ENCODE assay signal across 16 cellular contexts in genomic region chrX:41556958-41557357, GRCh38.
DNase-seq lines count a peak whose midpoint lies in the region; ATAC-seq, FAIRE-seq and TF ChIP-seq lines count a peak whose summit lies in the region.
"Had no signal": no experiment of that assay in that cellular context is flagged by ENCODE, and none has a peak within 500 bp of the region (broad histone marks: within the 10 kb centered on the region; RNA-seq: fewer than 3 reads in every experiment).

No MANE protein-coding gene starts in this region.

- peak; percentile 53 for ATAC-seq in CD8-positive, alpha-beta T cell
- peak; percentile 80 for ATAC-seq in effector memory CD8-positive, alpha-beta T cell (replicated peaks)
- no peak for ATAC-seq in left lung

- POLR2A ChIA-PET in CD8-positive, alpha-beta T cell (lab: Charles Lee): interaction anchor here (0.6 kb wide), 1 partner anchor 31 kb away, joined by 3 read pairs; no protein-coding TSS in a partner anchor

- CTCF ChIA-PET in CD8-positive, alpha-beta T cell (lab: Charles Lee): no interaction called here

- peaks cover 43% of the 10 kb centered on the region for H3K4me1 Mint-ChIP-seq in CD8-positive, alpha-beta T cell (ENCODE audit: low read depth)
- H3K4me1 Mint-ChIP-seq in HFFc6 (ENCODE audit: low read depth): peaks cover 46% of the 10 kb centered on the region
- H3K4me1 Mint-ChIP-seq in effector memory CD8-positive, alpha-beta T cell (ENCODE audit: low read depth in 2 of 2): peaks cover 13% of the 10 kb centered on the region in 2 donors
- no peaks in the 10 kb centered on the region for H3K4me1 Mint-ChIP-seq in progenitor cell of endocrine pancreas (ENCODE audit: low read depth)

- no peaks in the 10 kb centered on the region for H3K27me3 Mint-ChIP-seq in CD8-positive, alpha-beta T cell (ENCODE audit: low read depth)
- H3K27me3 Mint-ChIP-seq in HFFc6 (ENCODE audit: insufficient read depth) (no peaks in the 10 kb centered on the region), progenitor cell of endocrine pancreas (no peaks in the 10 kb centered on the region)
- H3K27me3 Mint-ChIP-seq in effector memory CD8-positive, alpha-beta T cell: no peaks in the 10 kb centered on the region
- H3K27me3 Mint-ChIP-seq: activated B cell treated with CpG ODN at 0.5 μM for 24 hours, brain, naive B cell had no signal

- no peak overlapping the region for H3K27ac ChIP-seq in CD8-positive, alpha-beta T cell (ENCODE audit: low read depth, low read length)
- H3K27ac ChIP-seq in left lung: no peak overlapping the region
- H3K27ac ChIP-seq: C4-2B, testis had no signal

- H3K4me3 Mint-ChIP-seq in CD8-positive, alpha-beta T cell: no peak overlapping the region
- H3K4me3 Mint-ChIP-seq in HFFc6 (no peak overlapping the region), progenitor cell of endocrine pancreas (ENCODE audit: low read depth) (no peak overlapping the region)
- peak overlapping the region in 1 of 2 donors; percentile 6 for H3K4me3 Mint-ChIP-seq in effector memory CD8-positive, alpha-beta T cell
- H3K4me3 Mint-ChIP-seq: activated B cell treated with CpG ODN at 0.5 μM for 24 hours, brain, naive B cell had no signal

- no peaks in the 10 kb centered on the region for H3K27me3 ChIP-seq in CD8-positive, alpha-beta T cell (ENCODE audit: insufficient read depth, low read length)
- peaks cover 0 to 19% of the 10 kb centered on the region in 2 donors for H3K27me3 ChIP-seq in left lung
- H3K27me3 ChIP-seq: testis had no signal

- H3K9me3 ChIP-seq in CD8-positive, alpha-beta T cell (ENCODE audit: low read length): no peaks in the 10 kb centered on the region
- no peaks in the 10 kb centered on the region for H3K9me3 ChIP-seq in left lung
- H3K9me3 ChIP-seq: testis had no signal

- DNase-seq in CD8-positive, alpha-beta T cell: peak in 1 of 7 experiments; percentile 9
- DNase-seq in HFFc6 (no peak), RCC 7860 (ENCODE audit: low spot score) (peak; percentile 13), left lung (no peak), progenitor cell of endocrine pancreas (ENCODE audit: low spot score, unreplicated experiment) (no peak), activated gamma-delta T cell treated with Interleukin-2 at 50 U/mL for 16 hours (no peak)
- peak; percentile 1 to 18 (median 8) for DNase-seq in effector memory CD8-positive, alpha-beta T cell
- DNase-seq: activated B cell treated with CpG ODN at 0.5 μM for 24 hours; naive B cell; NCI-H1417; NCI-H345; OCI-M1; stimulated activated CD4-positive, alpha-beta T cell treated with anti-CD3 and anti-CD28 coated beads, Interleukin-15, amount 100 ng/mL, for 24 hours; testis had no signal

- no peak overlapping the region for H3K4me3 ChIP-seq in CD8-positive, alpha-beta T cell (ENCODE audit: low read depth, low read length)
- H3K4me3 ChIP-seq in left lung: no peak overlapping the region
- H3K4me3 ChIP-seq: testis had no signal

- peaks cover 27% of the 10 kb centered on the region for H3K36me3 Mint-ChIP-seq in CD8-positive, alpha-beta T cell
- H3K36me3 Mint-ChIP-seq in HFFc6 (ENCODE audit: low read depth) (no peaks in the 10 kb centered on the region), progenitor cell of endocrine pancreas (ENCODE audit: insufficient read depth) (peaks cover 2% of the 10 kb centered on the region)
- peaks cover 6% of the 10 kb centered on the region for H3K36me3 Mint-ChIP-seq in effector memory CD8-positive, alpha-beta T cell (ENCODE audit: insufficient read depth)

- H3K4me1 ChIP-seq in CD8-positive, alpha-beta T cell (ENCODE audit: insufficient read depth, low read length): peaks cover 28% of the 10 kb centered on the region
- H3K4me1 ChIP-seq in left lung: peaks cover 0 to 26% of the 10 kb centered on the region in 2 donors
- H3K4me1 ChIP-seq: testis had no signal

- FAIRE-seq in RCC 7860 (lab: Jason Lieb, UNC): no peak

- peak overlapping the region; percentile 49 for H3K27ac Mint-ChIP-seq in CD8-positive, alpha-beta T cell
- H3K27ac Mint-ChIP-seq in HFFc6 (peak overlapping the region; percentile 5; the same call in 1 of the 2 replicates), progenitor cell of endocrine pancreas (no peak overlapping the region)
- peak overlapping the region; percentile 35 to 83 for H3K27ac Mint-ChIP-seq in effector memory CD8-positive, alpha-beta T cell
- H3K27ac Mint-ChIP-seq: activated B cell treated with CpG ODN at 0.5 μM for 24 hours had no signal

- intact Hi-C loops in CD8-positive, alpha-beta T cell (cut with DNase I, micrococcal nuclease): loop anchor here (5.0 to 10.0 kb wide), 3 partner anchors 178 to 2000 kb away; partner anchors contain the start of gene CASK (in 1 of the 2)
- intact Hi-C loops in left lung (cut with DNase I): no loop called here

- no peak for TF ChIP-seq CTCF in CD8-positive, alpha-beta T cell (IDR thresholded peaks at IDR 0.05)
- TF ChIP-seq CTCF in HFFc6 (IDR thresholded peaks at IDR 0.05) (no peak), left lung (IDR thresholded peaks at IDR 0.05) (no peak), progenitor cell of endocrine pancreas (IDR thresholded peaks at IDR 0.05; ENCODE audit: unreplicated experiment) (no peak)

- H3K36me3 ChIP-seq in CD8-positive, alpha-beta T cell (ENCODE audit: insufficient read depth, low read length): no peaks in the 10 kb centered on the region
- H3K36me3 ChIP-seq in left lung: no peaks in the 10 kb centered on the region

- H3K9me3 Mint-ChIP-seq in CD8-positive, alpha-beta T cell: no peaks in the 10 kb centered on the region
- no peaks in the 10 kb centered on the region for H3K9me3 Mint-ChIP-seq in HFFc6
- no peaks in the 10 kb centered on the region for H3K9me3 Mint-ChIP-seq in effector memory CD8-positive, alpha-beta T cell
- no peaks in the 10 kb centered on the region for H3K9me3 Mint-ChIP-seq in progenitor cell of endocrine pancreas (ENCODE audit: low read depth)
- H3K9me3 Mint-ChIP-seq: activated B cell treated with CpG ODN at 0.5 μM for 24 hours, brain had no signal

Comparison
In these comparisons a context has a peak if more than half of its experiments do, and no peak if none do; other contexts are left out.
1. DNase-seq: peak in RCC 7860 (single experiment) and effector memory CD8-positive, alpha-beta T cell (3 of 3); none in HFFc6 (single experiment), left lung (0 of 2), progenitor cell of endocrine pancreas (single experiment) and activated gamma-delta T cell treated with Interleukin-2 at 50 U/mL for 16 hours (single experiment).
2. intact Hi-C loops: an anchor here in CD8-positive, alpha-beta T cell (5.0 to 10.0 kb wide); none called in left lung.